ENCODE assay signal across 1 cellular context in the genomic region with DNA sequence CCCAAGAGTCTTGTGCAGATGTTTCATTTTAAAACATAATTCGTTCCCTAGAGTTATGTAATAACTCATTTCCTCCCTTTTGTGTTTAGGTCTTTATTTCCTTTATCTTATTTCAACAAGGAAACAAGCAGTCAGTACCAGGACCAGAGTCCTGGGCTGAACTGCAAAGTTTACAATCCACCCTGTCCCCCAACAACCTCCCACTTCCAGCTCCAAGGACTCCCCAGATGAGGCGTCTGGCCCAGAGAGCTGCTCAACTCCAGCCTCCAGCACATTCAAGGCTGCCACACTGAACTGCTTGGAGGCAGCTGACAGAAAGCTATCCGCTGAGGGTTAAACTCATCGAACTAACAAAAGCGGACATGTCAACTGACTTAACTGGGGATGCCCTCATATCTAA.
TF ChIP-seq lines count a peak whose summit lies in the region.

No MANE protein-coding gene starts in this region.

TF ChIP-seq in GM12878, 131 proteins besides CTCF, POLR2A, EP300 and RAD21:
- TF ChIP-seq, protein P1, sequence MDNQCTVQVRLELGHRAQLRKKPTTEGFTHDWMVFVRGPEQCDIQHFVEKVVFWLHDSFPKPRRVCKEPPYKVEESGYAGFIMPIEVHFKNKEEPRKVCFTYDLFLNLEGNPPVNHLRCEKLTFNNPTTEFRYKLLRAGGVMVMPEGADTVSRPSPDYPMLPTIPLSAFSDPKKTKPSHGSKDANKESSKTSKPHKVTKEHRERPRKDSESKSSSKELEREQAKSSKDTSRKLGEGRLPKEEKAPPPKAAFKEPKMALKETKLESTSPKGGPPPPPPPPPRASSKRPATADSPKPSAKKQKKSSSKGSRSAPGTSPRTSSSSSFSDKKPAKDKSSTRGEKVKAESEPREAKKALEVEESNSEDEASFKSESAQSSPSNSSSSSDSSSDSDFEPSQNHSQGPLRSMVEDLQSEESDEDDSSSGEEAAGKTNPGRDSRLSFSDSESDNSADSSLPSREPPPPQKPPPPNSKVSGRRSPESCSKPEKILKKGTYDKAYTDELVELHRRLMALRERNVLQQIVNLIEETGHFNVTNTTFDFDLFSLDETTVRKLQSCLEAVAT (IDR thresholded peaks at IDR 0.05): 0 out of 2 replicates have a peak, but pooled peaks have one; percentile 43
- no peak for TF ChIP-seq HDAC6 (IDR thresholded peaks at IDR 0.05; ENCODE audit: unreplicated experiment)
